ENCODE assay signal across 2 cellular contexts in genomic region chr1:30476911-30477459, GRCh38.
TF ChIP-seq lines count a peak whose summit lies in the region.

No MANE protein-coding gene starts in this region.

TF ChIP-seq in GM23338, 12 proteins besides CTCF, POLR2A, EP300 and RAD21:
- no peak for TF ChIP-seq EZH2phosphoT487 (IDR thresholded peaks at IDR 0.05; ENCODE audit: unreplicated experiment)
- TF ChIP-seq ZNF331 (CRISPR knock-in tag; IDR thresholded peaks at IDR 0.05; ENCODE audit: low read depth) = no peak
- TF ChIP-seq NANOG (IDR thresholded peaks at IDR 0.05; ENCODE audit: borderline replicate concordance) = no peak
- TF ChIP-seq ETS1 (IDR thresholded peaks at IDR 0.05) = no peak
- no peak for TF ChIP-seq CREB1 (CRISPR knock-in tag; IDR thresholded peaks at IDR 0.05; ENCODE audit: low read depth)
- TF ChIP-seq POLR2AphosphoS5 (IDR thresholded peaks at IDR 0.05; ENCODE audit: low read depth) = no peak
- no peak for TF ChIP-seq EZH2 (IDR thresholded peaks at IDR 0.05; ENCODE audit: low read depth, unreplicated experiment)
- no peak for TF ChIP-seq JUNB (IDR thresholded peaks at IDR 0.05; ENCODE audit: unreplicated experiment)
- no peak for TF ChIP-seq ZNF462 (CRISPR knock-in tag; IDR thresholded peaks at IDR 0.05)
- no peak for TF ChIP-seq REST (IDR thresholded peaks at IDR 0.05; ENCODE audit: unreplicated experiment)
- no peak for TF ChIP-seq ZNF114 (CRISPR knock-in tag; IDR thresholded peaks at IDR 0.05)
- TF ChIP-seq STAT1 (IDR thresholded peaks at IDR 0.05; ENCODE audit: unreplicated experiment) = no peak

TF ChIP-seq in IMR-90, 13 proteins besides CTCF, POLR2A, EP300 and RAD21:
- TF ChIP-seq FOS (IDR thresholded peaks at IDR 0.05; ENCODE audit: low read depth, low read length) (no peak), MXI1 (IDR thresholded peaks at IDR 0.05; ENCODE audit: borderline replicate concordance, low read depth, low read length) (no peak), BHLHE40 (IDR thresholded peaks at IDR 0.05; ENCODE audit: low read depth, low read length) (no peak), CHD1 (IDR thresholded peaks at IDR 0.05; ENCODE audit: low read depth, low read length) (no peak), USF2 (IDR thresholded peaks at IDR 0.05; ENCODE audit: low read depth, low read length) (no peak), CEBPB (IDR thresholded peaks at IDR 0.05; ENCODE audit: low read depth, low read length) (no peak), SMC3 (IDR thresholded peaks at IDR 0.05; ENCODE audit: low read depth, low read length) (no peak), MAFK (IDR thresholded peaks at IDR 0.05; ENCODE audit: low read depth, low read length) (no peak), RCOR1 (IDR thresholded peaks at IDR 0.05; ENCODE audit: insufficient replicate concordance, low read length) (no peak), ELK1 (IDR thresholded peaks at IDR 0.05; ENCODE audit: borderline replicate concordance, low read depth, low read length) (no peak), MAZ (IDR thresholded peaks at IDR 0.05; ENCODE audit: borderline replicate concordance, low read depth, low read length) (no peak), RFX5 (IDR thresholded peaks at IDR 0.05; ENCODE audit: low read depth, low read length) (no peak)
